Comparison of ENCODE assay signal across 15 cellular contexts in genomic region chr6:52509281-52510212, GRCh38.
DNase-seq lines count a peak whose midpoint lies in the region; ATAC-seq and TF ChIP-seq lines count a peak whose summit lies in the region.
"Had no signal": no experiment of that assay in that cellular context is flagged by ENCODE, and none has a peak within 500 bp of the region (broad histone marks: within the 10 kb centered on the region; RNA-seq: fewer than 3 reads in every experiment).

No MANE protein-coding gene starts in this region.

- peaks cover 27% of the 10 kb centered on the region for H3K36me3 ChIP-seq in thoracic aorta

- H3K4me3 ChIP-seq in fibroblast of mammary gland (ENCODE audit: control insufficient read depth, low read depth, low read length): no peak overlapping the region
- H3K4me3 ChIP-seq in thoracic aorta: no peak overlapping the region
- H3K4me3 ChIP-seq: heart left ventricle, sigmoid colon had no signal

- ATAC-seq in GM18520 (IDR thresholded peaks at IDR 0.05; ENCODE audit: unreplicated experiment) (peak; percentile 54), thoracic aorta (ENCODE audit: insufficient number of reproducible peaks, low FRiP score, low read depth) (no peak)
- ATAC-seq: activated CD8-positive, alpha-beta T cell treated with anti-CD3 and anti-CD28 coated beads, Interleukin-2, amount 10 ng/mL, durations not matched to agents 7 days and 5 days; heart left ventricle had no signal

- TF ChIP-seq CTCF in fibroblast of mammary gland (conservative IDR thresholded peaks at IDR 0.05; ENCODE audit: control insufficient read depth, insufficient read depth, low read depth, low read length) (no peak), thoracic aorta (IDR thresholded peaks at IDR 0.05) (no peak)

- H3K27ac ChIP-seq in thoracic aorta: peak overlapping the region; percentile 31 to 93
- H3K27ac ChIP-seq: epithelial cell of prostate had no signal

- no peaks in the 10 kb centered on the region for H3K9me3 ChIP-seq in thoracic aorta
- H3K9me3 ChIP-seq: heart left ventricle, sigmoid colon had no signal

- DNase-seq in RPMI7951 (ENCODE audit: low read depth) (peak; percentile 97), fibroblast of mammary gland (ENCODE audit: low read depth) (peak; percentile 68), thoracic aorta (ENCODE audit: low spot score) (no peak), hypothalamus (lab: John Stamatoyannopoulos, UW) (no peak), GDM1 (lab: John Stamatoyannopoulos, UW) (no peak), T1000 (lab: John Stamatoyannopoulos, UW) (no peak)
- DNase-seq: activated CD8-positive, alpha-beta T cell treated with anti-CD3 and anti-CD28 coated beads, Interleukin-2, amount 10 ng/mL, durations not matched to agents 7 days and 5 days; heart left ventricle; KG1; NCI-H1436 treated with DMSO at 0.1 percent for 48 hours; NCI-H524; nephron progenitor cell; sigmoid colon had no signal

- peaks cover 45 to 84% of the 10 kb centered on the region in 2 donors for H3K4me1 ChIP-seq in thoracic aorta (ENCODE audit: control insufficient read depth in 1 of 2, low read depth in 2 of 2)

- no peaks in the 10 kb centered on the region for H3K27me3 ChIP-seq in thoracic aorta (replicated peaks; ENCODE audit: insufficient read depth)
- H3K27me3 ChIP-seq: heart left ventricle, sigmoid colon had no signal

Comparison
In these comparisons a context has a peak if more than half of its experiments do, and no peak if none do; other contexts are left out.
1. DNase-seq: peak in RPMI7951 (single experiment) and fibroblast of mammary gland (single experiment); none in thoracic aorta (single experiment), hypothalamus (0 of 51), GDM1 (single experiment) and T1000 (single experiment).